ENCODE assay signal across 22 cellular contexts in the genomic region with DNA sequence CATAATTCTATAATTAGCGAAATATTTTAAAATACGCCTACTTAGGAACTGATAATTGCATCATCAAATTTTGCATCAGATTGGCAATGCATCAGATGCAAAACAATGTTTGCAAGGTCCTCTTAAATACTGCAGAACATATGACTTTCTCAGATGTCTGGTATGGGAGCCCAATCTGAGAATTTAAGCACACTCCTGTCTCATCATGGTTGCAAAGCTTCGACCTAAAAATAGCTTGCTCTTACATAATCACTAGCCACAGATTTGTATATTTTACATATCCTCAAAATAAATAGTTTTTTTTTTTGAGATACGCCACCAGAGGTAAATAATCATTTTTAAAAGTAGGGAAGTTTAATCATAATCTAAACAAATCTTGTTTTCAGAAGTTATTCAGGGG.
DNase-seq lines count a peak whose midpoint lies in the region; ATAC-seq, FAIRE-seq and TF ChIP-seq lines count a peak whose summit lies in the region.
"Had no signal": no experiment of that assay in that cellular context is flagged by ENCODE, and none has a peak within 500 bp of the region (broad histone marks: within the 10 kb centered on the region; RNA-seq: fewer than 3 reads in every experiment).

No MANE protein-coding gene starts in this region.

- no TSS peak for BruUV-seq in IMR-90 (replicated peaks; lab: Mats Ljungman, UMichigan)

- H4K5ac ChIP-seq in IMR-90 (ENCODE audit: low read depth, low read length): no peak overlapping the region

- H3K36me3 ChIP-seq in IMR-90 (ENCODE audit: control insufficient read depth, insufficient read depth, low read length) (peaks cover 2% of the 10 kb centered on the region; the same call in 1 of the 2 replicates), muscle layer of colon (ENCODE audit: insufficient read depth, low read length) (no peaks in the 10 kb centered on the region)
- H3K36me3 ChIP-seq: esophagus squamous epithelium, left lung had no signal

- H3K27ac ChIP-seq in AG04450 (ENCODE audit: low read depth, low read length) (no peak overlapping the region), IMR-90 (ENCODE audit: insufficient read depth, low read length) (no peak overlapping the region), muscle layer of colon (ENCODE audit: low read depth, low read length) (peak overlapping the region; percentile 31)
- H3K27ac ChIP-seq: esophagus squamous epithelium, left lung, SK-N-MC, VCaP had no signal

- no peak overlapping the region for H3K56ac ChIP-seq in IMR-90 (ENCODE audit: extremely low read depth, insufficient read depth, low read length)

- no peak overlapping the region for H3K4ac ChIP-seq in IMR-90 (ENCODE audit: low read depth, low read length)

- H3K23ac ChIP-seq in IMR-90 (ENCODE audit: low read depth, low read length): no peak overlapping the region

- no peak overlapping the region for H2BK5ac ChIP-seq in IMR-90 (ENCODE audit: low read depth, low read length, poor library complexity, severe bottlenecking)

- FAIRE-seq in H54 (lab: Jason Lieb, UNC): no peak
- FAIRE-seq: colon had no signal

- H2AK5ac ChIP-seq in IMR-90 (ENCODE audit: low read depth, low read length): no peak overlapping the region

- peaks cover 29 to 64% of the 10 kb centered on the region in 2 experiments for H3K79me1 ChIP-seq in IMR-90 (ENCODE audit: low read depth in 1 of 2, low read length in 2 of 2)

- TF ChIP-seq CTCF in AG04450 (IDR thresholded peaks at IDR 0.05; ENCODE audit: low read depth, low read length): no peak
- no peak for TF ChIP-seq CTCF in IMR-90 (conservative IDR thresholded peaks at IDR 0.05; ENCODE audit: low read depth, low read length)

- H3K4me1 ChIP-seq in IMR-90 (ENCODE audit: control insufficient read depth, insufficient read depth, low read length): peaks cover 8% of the 10 kb centered on the region
- peaks cover 55% of the 10 kb centered on the region for H3K4me1 ChIP-seq in muscle layer of colon (ENCODE audit: insufficient read depth, low read length)

- CTCF ChIA-PET in AG04450 (lab: Charles Lee) (interaction anchor here (1.0 to 1.3 kb wide), 2 partner anchors 8 to 98 kb away, joined by 3 to 5 read pairs; no protein-coding TSS in a partner anchor), IMR-90 (lab: Yijun Ruan, JAX) (interaction anchor here (0.6 to 0.7 kb wide), 4 partner anchors 17 to 241 kb away, joined by 3 to 7 read pairs (median 5); no protein-coding TSS in a partner anchor)

- no peak for TF ChIP-seq RAD21 in IMR-90 (IDR thresholded peaks at IDR 0.05; ENCODE audit: low read length)

- no peak overlapping the region for H3K14ac ChIP-seq in IMR-90 (replicated peaks; ENCODE audit: low read depth, low read length)

- dilution Hi-C loops in IMR-90 (cut with HindIII; ENCODE audit: low sequenced_read_pairs, unreplicated experiment): no loop called here

- H3K9me1 ChIP-seq in IMR-90 (ENCODE audit: insufficient read depth, low read length): peaks cover 2% of the 10 kb centered on the region

- POLR2A ChIA-PET in AG04450 (lab: Yijun Ruan, JAX) (no interaction called here), IMR-90 (lab: Charles Lee; ENCODE audit: unreplicated experiment) (interaction anchor here (0.6 to 0.7 kb wide), 2 partner anchors 33 to 1742 kb away, joined by 4 to 6 read pairs; no protein-coding TSS in a partner anchor)

- no peak overlapping the region for H2BK15ac ChIP-seq in IMR-90 (ENCODE audit: low read depth, low read length)

- H3K9me3 ChIP-seq in AG04450 (ENCODE audit: control insufficient read depth, insufficient read depth, low read length) (no peaks in the 10 kb centered on the region), IMR-90 (ENCODE audit: control insufficient read depth, insufficient read depth, low read length) (no peaks in the 10 kb centered on the region), muscle layer of colon (ENCODE audit: low read length) (no peaks in the 10 kb centered on the region)
- H3K9me3 ChIP-seq: esophagus squamous epithelium had no signal

- no peak overlapping the region for H2AK9ac ChIP-seq in IMR-90 (replicated peaks; ENCODE audit: low read depth, low read length, poor library complexity)

- peaks cover 7% of the 10 kb centered on the region; the same call in 1 of the 2 replicates for H4K20me1 ChIP-seq in IMR-90 (ENCODE audit: insufficient read depth, low read length)

- no peak overlapping the region for H4K8ac ChIP-seq in IMR-90 (ENCODE audit: low read depth in 2 of 2, low read length in 2 of 2)

- in situ Hi-C loops in IMR-90 (cut with MboI; ENCODE audit: low sequenced_read_pairs): no loop called here

- intact Hi-C loops in IMR-90 (cut with micrococcal nuclease): no loop called here

- H2BK20ac ChIP-seq in IMR-90 (ENCODE audit: low read depth, low read length): no peak overlapping the region

- no peak overlapping the region for H4K91ac ChIP-seq in IMR-90 (ENCODE audit: insufficient read depth, low read depth, low read length)

- ATAC-seq in IMR-90 (ENCODE audit: low read depth): peak; percentile 80
- ATAC-seq: activated CD8-positive, alpha-beta memory T cell treated with anti-CD3 and anti-CD28 coated beads, Interleukin-2, amount 10 ng/mL, durations not matched to agents 7 days and 5 days; left lung; Panc1 had no signal

- DNase-seq in AG04450 (ENCODE audit: low read depth, low spot score) (peak; percentile 38), IMR-90 (peak; percentile 73), dedifferentiated amniotic fluid mesenchymal stem cell (ENCODE audit: extremely low spot score) (peak; percentile 28), H54 (ENCODE audit: insufficient read length, low spot score) (no peak), H4 (ENCODE audit: low spot score) (no peak)
- DNase-seq in activated T-cell treated with anti-CD3 and anti-CD28 coated beads, Interleukin-2, amount 50 U/mL, for 1 hour: no peak
- no peak for DNase-seq in activated CD4-positive, alpha-beta T cell treated with anti-CD3 and anti-CD28 coated beads, Interleukin-2, amount 50 U/mL, for 1 hour
- DNase-seq: ACHN; activated CD4-positive, alpha-beta T cell treated with anti-CD3 and anti-CD28 coated beads, Interleukin-2, amount 10 ng/mL, durations not matched to agents 24 days and 14 days; activated CD8-positive, alpha-beta memory T cell treated with anti-CD3 and anti-CD28 coated beads, Interleukin-2, amount 10 ng/mL, durations not matched to agents 7 days and 5 days; esophagus squamous epithelium; head of caudate nucleus; KBM-7; left lung; NCI-H1092; NCI-H187 treated with DMSO at 0.1 percent for 48 hours; T-helper 2 cell had no signal

- H3K27me3 ChIP-seq in AG04450 (ENCODE audit: control insufficient read depth, insufficient read depth, low read length) (no peaks in the 10 kb centered on the region), IMR-90 (ENCODE audit: control insufficient read depth, insufficient read depth, low read length) (no peaks in the 10 kb centered on the region), muscle layer of colon (ENCODE audit: control insufficient read depth in 1 of 2, insufficient read depth in 2 of 2, low read length in 2 of 2) (no peaks in the 10 kb centered on the region)
- H3K27me3 ChIP-seq: esophagus squamous epithelium, left lung had no signal

- peak overlapping the region; percentile 68; the same call in 1 of the 2 replicates for H3K4me2 ChIP-seq in IMR-90 (ENCODE audit: low read depth, low read length)

- H2AFZ ChIP-seq in IMR-90 (replicated peaks; ENCODE audit: low read length, poor library complexity): no peak overlapping the region

- TF ChIP-seq POLR2A in IMR-90 (IDR thresholded peaks at IDR 0.05; ENCODE audit: low read depth, low read length) (no peak), H54 (IDR thresholded peaks at IDR 0.05; ENCODE audit: low read depth, low read length) (no peak)

- no peak overlapping the region for H2BK120ac ChIP-seq in IMR-90 (ENCODE audit: low read depth, low read length)

- H3K9ac ChIP-seq in IMR-90 (ENCODE audit: low read depth, low read length) (no peak overlapping the region), muscle layer of colon (ENCODE audit: low read length) (no peak overlapping the region)

- no CpG with 5 or more reads among the region's 4 CpGs for WGBS in IMR-90 (ENCODE audit: extremely low coverage in 2 of 2, insufficient read length in 1 of 2), 2 experiments

- no peak overlapping the region for H3K18ac ChIP-seq in IMR-90 (ENCODE audit: low read depth, low read length)

- H3K4me3 ChIP-seq in AG04450 (ENCODE audit: low read depth, low read length) (no peak overlapping the region), IMR-90 (ENCODE audit: insufficient read depth, low read depth, low read length) (no peak overlapping the region), muscle layer of colon (ENCODE audit: low read depth in 1 of 2, low read length in 2 of 2) (no peak overlapping the region)
- H3K4me3 ChIP-seq: esophagus squamous epithelium, left lung, SK-N-MC had no signal

TF ChIP-seq in IMR-90, 13 proteins besides CTCF, POLR2A, EP300 and RAD21:
- no peak for TF ChIP-seq FOS (IDR thresholded peaks at IDR 0.05; ENCODE audit: low read depth, low read length)
- TF ChIP-seq CHD1 (IDR thresholded peaks at IDR 0.05; ENCODE audit: low read depth, low read length): no peak
- TF ChIP-seq RCOR1 (IDR thresholded peaks at IDR 0.05; ENCODE audit: insufficient replicate concordance, low read length): no peak
- TF ChIP-seq CEBPB (IDR thresholded peaks at IDR 0.05; ENCODE audit: low read depth, low read length): peak; percentile 74
- no peak for TF ChIP-seq MAZ (IDR thresholded peaks at IDR 0.05; ENCODE audit: borderline replicate concordance, low read depth, low read length)
- TF ChIP-seq MAFK (IDR thresholded peaks at IDR 0.05; ENCODE audit: low read depth, low read length): no peak
- no peak for TF ChIP-seq BHLHE40 (IDR thresholded peaks at IDR 0.05; ENCODE audit: low read depth, low read length)

Comparison
In these comparisons a context has a peak if more than half of its experiments do, and no peak if none do; other contexts are left out.
1. DNase-seq: peak in AG04450 (single experiment), IMR-90 (single experiment) and dedifferentiated amniotic fluid mesenchymal stem cell (single experiment); none in H54 (single experiment), activated T-cell treated with anti-CD3 and anti-CD28 coated beads, Interleukin-2, amount 50 U/mL, for 1 hour (single experiment), activated CD4-positive, alpha-beta T cell treated with anti-CD3 and anti-CD28 coated beads, Interleukin-2, amount 50 U/mL, for 1 hour (single experiment) and H4 (single experiment).